In the genomic region with DNA sequence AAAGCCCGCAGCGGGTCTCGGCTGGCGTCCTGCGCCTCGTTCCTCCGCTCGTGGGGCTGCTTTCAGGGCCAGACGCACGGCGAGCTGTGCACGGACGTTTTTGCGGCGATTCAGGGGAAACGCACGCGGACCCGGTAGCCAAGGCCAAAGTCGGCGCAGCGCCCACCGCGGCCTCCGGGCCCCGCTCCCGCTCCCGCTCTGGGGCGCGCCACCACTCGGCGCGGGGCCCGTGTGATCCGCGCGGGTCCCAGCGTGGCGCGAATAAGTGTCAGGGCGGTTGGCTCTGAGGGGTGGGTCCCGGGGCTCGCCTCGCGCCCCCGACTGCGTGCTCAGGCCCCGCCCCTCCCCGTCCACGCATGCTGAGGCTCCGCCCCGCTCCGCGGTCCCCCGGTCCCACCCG, we compare ENCODE assay signal across 9 cellular contexts. TPM values are rescaled to one million over a fixed set of nuclear protein-coding genes. Genes with fewer than 3 reads are reported as not detected.
DNase-seq lines count a peak whose midpoint lies in the region; ATAC-seq and TF ChIP-seq lines count a peak whose summit lies in the region.
"Had no signal": no experiment of that assay in that cellular context is flagged by ENCODE, and none has a peak within 500 bp of the region (broad histone marks: within the 10 kb centered on the region; RNA-seq: fewer than 3 reads in every experiment).

No MANE protein-coding gene starts in this region.

- intact Hi-C loops in Right ventricle myocardium inferior (cut with DNase I) (loop anchor here (5.0 kb wide), 1 partner anchor 104 kb away; a partner anchor contains a TSS), CD14-positive monocyte (cut with micrococcal nuclease) (loop anchor here (2.0 to 5.0 kb wide), 4 partner anchors 34 to 104 kb away; a partner anchor contains a TSS)

- DNase-seq in cardiac muscle cell (ENCODE audit: low read depth in 1 of 2, low spot score in 1 of 2) (no peak), Right ventricle myocardium inferior (ENCODE audit: missing footprints) (no peak), RWPE2 (ENCODE audit: low spot score) (no peak), substantia nigra (lab: John Stamatoyannopoulos, UW) (no peak), CD14-positive monocyte (ENCODE audit: low spot score) (no peak), SKM-1 treated with dmso at 0.1 percent for 144 hours (lab: John Stamatoyannopoulos, UW; ENCODE audit: unreplicated experiment) (no peak)
- no peak for DNase-seq in activated CD8-positive, alpha-beta memory T cell treated with anti-CD3 and anti-CD28 coated beads for 24 hours

- no peak overlapping the region for H3K9ac ChIP-seq in iPS-18a (ENCODE audit: low read length)

- peaks cover 1 to 29% (median 7%) of the 10 kb centered on the region in 3 donors for H3K27me3 Mint-ChIP-seq in CD14-positive monocyte (ENCODE audit: low read depth in 3 of 3)
- H3K27me3 Mint-ChIP-seq: stimulated activated naive CD8-positive, alpha-beta T cell treated with anti-CD3 and anti-CD28 coated beads, Interleukin-15, Interleukin-2, amounts not matched to agents 100 ng/mL and 50 ng/mL, for 24 hours had no signal

- H3K9me3 Mint-ChIP-seq in CD14-positive monocyte: peaks cover 3 to 35% (median 16%) of the 10 kb centered on the region in 7 donors

- peaks cover 6% of the 10 kb centered on the region for H3K4me1 ChIP-seq in cardiac muscle cell (ENCODE audit: low read depth)
- peaks cover 7% of the 10 kb centered on the region for H3K4me1 ChIP-seq in RWPE2 (ENCODE audit: insufficient read depth, poor library complexity, severe bottlenecking)
- H3K4me1 ChIP-seq in iPS-18a (ENCODE audit: control insufficient read depth, low read depth, low read length): peaks cover 24% of the 10 kb centered on the region

- H3K4me3 Mint-ChIP-seq in CD14-positive monocyte: peak overlapping the region in 1 of 2 donors; percentile 48

- no peaks in the 10 kb centered on the region for H3K36me3 ChIP-seq in cardiac muscle cell
- H3K36me3 ChIP-seq in RWPE2 (ENCODE audit: low read depth): peaks cover 14% of the 10 kb centered on the region; the same call in 1 of the 2 replicates
- no peaks in the 10 kb centered on the region for H3K36me3 ChIP-seq in iPS-18a (ENCODE audit: control insufficient read depth, low read depth, low read length)

- H3K9me3 ChIP-seq in cardiac muscle cell (ENCODE audit: low read depth) (no peaks in the 10 kb centered on the region), RWPE2 (ENCODE audit: severe bottlenecking) (peaks cover 4% of the 10 kb centered on the region), iPS-18a (ENCODE audit: control insufficient read depth, low read depth, low read length) (no peaks in the 10 kb centered on the region)

- TF ChIP-seq CTCF in cardiac muscle cell (IDR thresholded peaks at IDR 0.05; ENCODE audit: low read depth, low read length) (no peak), RWPE2 (IDR thresholded peaks at IDR 0.05; ENCODE audit: poor library complexity, severe bottlenecking) (no peak), CD14-positive monocyte (IDR thresholded peaks at IDR 0.05) (no peak)

- H3K4me1 Mint-ChIP-seq in CD14-positive monocyte: peaks cover 25% of the 10 kb centered on the region

- ATAC-seq in Right ventricle myocardium inferior (no peak), RWPE2 (ENCODE audit: low read depth) (peak; percentile 18; the same call in 2 of the 3 replicates)

- peaks cover 4 to 5% of the 10 kb centered on the region in 2 donors for H3K36me3 Mint-ChIP-seq in CD14-positive monocyte

- H3K4me3 ChIP-seq in cardiac muscle cell: peak overlapping the region; percentile 90
- H3K4me3 ChIP-seq in RWPE2 (ENCODE audit: severe bottlenecking): peak overlapping the region; percentile 42
- peak overlapping the region; percentile 54 for H3K4me3 ChIP-seq in iPS-18a (ENCODE audit: low read length)

- H3K27me3 ChIP-seq in cardiac muscle cell: no peaks in the 10 kb centered on the region
- no peaks in the 10 kb centered on the region for H3K27me3 ChIP-seq in RWPE2 (ENCODE audit: insufficient read depth, poor library complexity, severe bottlenecking)
- H3K27me3 ChIP-seq in iPS-18a (ENCODE audit: control insufficient read depth, insufficient read depth, low read length): peaks cover 13% of the 10 kb centered on the region

- H3K27ac ChIP-seq in cardiac muscle cell (no peak overlapping the region), RWPE2 (ENCODE audit: poor library complexity, severe bottlenecking) (peak overlapping the region; percentile 46), iPS-18a (ENCODE audit: low read length) (no peak overlapping the region), substantia nigra (ENCODE audit: low read depth, low read length, poor library complexity, severe bottlenecking) (peak overlapping the region; percentile 68)

- no peak overlapping the region for H3K27ac Mint-ChIP-seq in CD14-positive monocyte
- H3K27ac Mint-ChIP-seq: stimulated activated naive CD8-positive, alpha-beta T cell treated with anti-CD3 and anti-CD28 coated beads, Interleukin-15, Interleukin-2, amounts not matched to agents 100 ng/mL and 50 ng/mL, for 24 hours had no signal

RNA-seq across cellular contexts. Expression of a gene that starts 0.7 kb away (rescaled TPM):
- total RNA-seq in cardiac muscle cell (32.1 and 55.7 TPM in 2 replicates), Right ventricle myocardium inferior (43.4 TPM)
- polyA plus RNA-seq in cardiac muscle cell (66.0 and 106 TPM in 2 replicates), CD14-positive monocyte (10 to 100 TPM; 54.7 to 74.0 TPM)

RNA-seq across cellular contexts. Expression of a gene that starts 15.8 kb away (rescaled TPM):
- total RNA-seq in cardiac muscle cell: 20.0 and 20.6 TPM in 2 replicates
- polyA plus RNA-seq in cardiac muscle cell: 10.3 and 18.1 TPM in 2 replicates
- total RNA-seq in Right ventricle myocardium inferior: 78.3 TPM
- not detected for polyA plus RNA-seq in CD14-positive monocyte

RNA-seq across cellular contexts. Expression of a gene that starts 34.7 kb away (rescaled TPM):
- 10.9 and 18.6 TPM in 2 replicates for total RNA-seq in cardiac muscle cell
- 30.7 and 38.7 TPM in 2 replicates for polyA plus RNA-seq in cardiac muscle cell
- total RNA-seq in Right ventricle myocardium inferior: 13.0 TPM
- polyA plus RNA-seq in CD14-positive monocyte: 10 to 100 TPM; 16.5 to 23.2 TPM

RNA-seq across cellular contexts. Expression of a gene that starts 52.7 kb away (rescaled TPM):
- total RNA-seq in cardiac muscle cell: 29.7 and 38.9 TPM in 2 replicates
- 28.9 and 42.8 TPM in 2 replicates for polyA plus RNA-seq in cardiac muscle cell
- 19.9 TPM for total RNA-seq in Right ventricle myocardium inferior
- polyA plus RNA-seq in CD14-positive monocyte: under 1 TPM; 0.75 to 0.95 TPM

Comparison
In these comparisons a context has a peak if more than half of its experiments do, and no peak if none do; other contexts are left out.
1. H3K27ac ChIP-seq: peak in RWPE2 (single experiment) and substantia nigra (single experiment); none in cardiac muscle cell (single experiment) and iPS-18a (single experiment).
2. Peak in every context shown above with its lines, with median percentiles within 50 percentile points of each other: H3K4me3 ChIP-seq.